Comparison of ENCODE assay signal across 20 cellular contexts in genomic region chr6:133699986-133700385, GRCh38.
"Had no signal": no experiment of that assay in that cellular context is flagged by ENCODE, and none has a peak within 500 bp of the region (broad histone marks: within the 10 kb centered on the region; RNA-seq: fewer than 3 reads in every experiment).

No MANE protein-coding gene starts in this region.

- H3K27me3 ChIP-seq: gastrocnemius medialis, heart left ventricle, neutrophil, ovary, right lobe of liver, testis, uterus had no signal

- DNase-seq: activated CD4-positive, alpha-beta T cell treated with anti-CD3 and anti-CD28 coated beads, Interleukin-2, amount 10 ng/mL, durations not matched to agents 7 days and 5 days; activated CD4-positive, CD25-positive, alpha-beta regulatory T cell treated with anti-CD3 and anti-CD28 coated beads, Interleukin-2, amount 50 U/mL, for 72 hours; activated CD8-positive, alpha-beta memory T cell treated with anti-CD3 and anti-CD28 coated beads, Interleukin-2, amount 10 ng/mL, durations not matched to agents 7 days and 5 days; activated CD8-positive, alpha-beta T cell treated with anti-CD3 and anti-CD28 coated beads for 36 hours; activated gamma-delta T cell treated with Interleukin-2 at 50 U/mL for 16 hours; activated T-cell treated with anti-CD3 and anti-CD28 coated beads for 4 hours; aorta; effector CD4-positive, alpha-beta T cell; gastrocnemius medialis; heart left ventricle; ovary; right lobe of liver; stimulated activated CD4-positive, alpha-beta T cell treated with anti-CD3 and anti-CD28 coated beads, Interleukin-15, amount 100 ng/mL, for 24 hours; stimulated activated naive B cell treated with anti-CD40 and anti-IgM and Interleukin-4, amounts not matched to agents 10 μg/mL and 1 μg/mL and 100 μg/mL, for 72 hours; testis; trophoblast cell; uterus; WERI-Rb-1 had no signal

- ATAC-seq: activated CD8-positive, alpha-beta memory T cell treated with anti-CD3 and anti-CD28 coated beads, Interleukin-2, amount 10 ng/mL, durations not matched to agents 7 days and 5 days; activated CD8-positive, alpha-beta T cell treated with anti-CD3 and anti-CD28 coated beads for 36 hours; gastrocnemius medialis; stimulated activated naive B cell treated with anti-CD40 and anti-IgM and Interleukin-4, amounts not matched to agents 10 μg/mL and 1 μg/mL and 100 μg/mL, for 72 hours had no signal

- H3K4me3 ChIP-seq: gastrocnemius medialis, heart left ventricle, ovary, right lobe of liver, smooth muscle cell, testis, uterus had no signal

- H3K4me1 ChIP-seq: gastrocnemius medialis, right lobe of liver, testis, uterus had no signal

- H3K9me3 ChIP-seq: gastrocnemius medialis, neutrophil, ovary, right lobe of liver, testis, uterus had no signal

- H3K36me3 ChIP-seq: gastrocnemius medialis, heart left ventricle, neutrophil, ovary, right lobe of liver, uterus, WERI-Rb-1 had no signal

- H3K27ac ChIP-seq: gastrocnemius medialis, neutrophil, ovary, right lobe of liver, testis, uterus, WERI-Rb-1 had no signal
